16 cellular contexts compared by ENCODE assay signal in genomic region chr2:168685619-168686453, GRCh38.
A peak's percentile ranks its signal among the peaks of the same experiment; 100 is the strongest.
DNase-seq lines count a peak whose midpoint lies in the region; ATAC-seq lines count a peak whose summit lies in the region.
"Had no signal": no experiment of that assay in that cellular context is flagged by ENCODE, and none has a peak within 500 bp of the region (broad histone marks: within the 10 kb centered on the region; RNA-seq: fewer than 3 reads in every experiment).

No MANE protein-coding gene starts in this region.

- CTCF ChIA-PET in activated CD4-positive, alpha-beta memory T cell treated with anti-CD3 and anti-CD28 coated beads for 36 hours (lab: Charles Lee) = interaction anchor here (1.0 to 1.9 kb wide), 3 partner anchors 19 to 339 kb away, joined by 3 to 11 read pairs (median 4); no protein-coding TSS in a partner anchor

- H3K4me3 Mint-ChIP-seq in activated CD4-positive, alpha-beta memory T cell treated with anti-CD3 and anti-CD28 coated beads for 36 hours = no peak overlapping the region
- H3K4me3 Mint-ChIP-seq: activated naive CD8-positive, alpha-beta T cell treated with anti-CD3 and anti-CD28 coated beads for 36 hours; HFFc6 had no signal

- H3K4me1 ChIP-seq in GM23248 (ENCODE audit: insufficient read depth) (peaks cover 11% of the 10 kb centered on the region), mesendoderm (ENCODE audit: control insufficient read depth, low read depth, low read length) (peaks cover 7% of the 10 kb centered on the region)
- H3K4me1 ChIP-seq: right lobe of liver had no signal

- POLR2A ChIA-PET in activated CD4-positive, alpha-beta memory T cell treated with anti-CD3 and anti-CD28 coated beads for 36 hours (lab: Charles Lee) = no interaction called here

- H3K36me3 ChIP-seq in GM23248 (ENCODE audit: low read depth) (no peaks in the 10 kb centered on the region), mesendoderm (ENCODE audit: control insufficient read depth, insufficient read depth, low read length) (no peaks in the 10 kb centered on the region)
- H3K36me3 ChIP-seq: right lobe of liver had no signal

- no peak overlapping the region for H4K5ac ChIP-seq in mesendoderm (ENCODE audit: low read length)

- no peak overlapping the region for H3K23ac ChIP-seq in mesendoderm (ENCODE audit: low read length)

- no peak for DNase-seq in GM23248
- DNase-seq in NCI-H2171 treated with DMSO at 0.1 percent for 48 hours (lab: John Stamatoyannopoulos, UW) = peak; percentile 93
- DNase-seq in amniotic epithelial cell (ENCODE audit: low read depth) = peak; percentile 99
- DNase-seq in mesendoderm = peak; percentile 42
- no peak for DNase-seq in NK-92 (lab: John Stamatoyannopoulos, UW; ENCODE audit: unreplicated experiment)
- DNase-seq in activated CD4-positive, alpha-beta memory T cell treated with anti-CD3 and anti-CD28 coated beads for 36 hours = no peak
- DNase-seq in activated CD4-positive, CD25-positive, alpha-beta regulatory T cell (lab: John Stamatoyannopoulos, UW) = no peak
- DNase-seq: activated CD8-positive, alpha-beta memory T cell treated with anti-CD3 and anti-CD28 coated beads, Interleukin-2, amount 50 U/mL, for 4 hours; activated naive CD8-positive, alpha-beta T cell treated with anti-CD3 and anti-CD28 coated beads for 36 hours; cortex of kidney; HFFc6; NCI-H1930; right lobe of liver had no signal

- H3K9me3 Mint-ChIP-seq in activated CD4-positive, alpha-beta memory T cell treated with anti-CD3 and anti-CD28 coated beads for 36 hours = no peaks in the 10 kb centered on the region
- H3K9me3 Mint-ChIP-seq: activated naive CD8-positive, alpha-beta T cell treated with anti-CD3 and anti-CD28 coated beads for 36 hours; HFFc6 had no signal

- H3K27me3 ChIP-seq in GM23248 (replicated peaks; ENCODE audit: insufficient read depth) (no peaks in the 10 kb centered on the region), mesendoderm (ENCODE audit: insufficient read depth, low read length, poor library complexity) (no peaks in the 10 kb centered on the region)
- H3K27me3 ChIP-seq: BLaER1, right lobe of liver had no signal

- no peak overlapping the region for H3K4ac ChIP-seq in mesendoderm (ENCODE audit: low read depth, low read length)

- H3K4me3 ChIP-seq in GM23248 = no peak overlapping the region
- no peak overlapping the region for H3K4me3 ChIP-seq in mesendoderm (ENCODE audit: low read length)
- H3K4me3 ChIP-seq: BLaER1, right lobe of liver had no signal

- no peak overlapping the region for H3K18ac ChIP-seq in mesendoderm (ENCODE audit: low read length)

- H3K27ac ChIP-seq in GM23248 = no peak overlapping the region
- H3K27ac ChIP-seq in mesendoderm (ENCODE audit: low read depth, low read length) = no peak overlapping the region
- H3K27ac ChIP-seq: BLaER1, right lobe of liver, RWPE1 had no signal

- no peak overlapping the region for H2AFZ ChIP-seq in GM23248

- no peaks in the 10 kb centered on the region for H3K27me3 Mint-ChIP-seq in activated CD4-positive, alpha-beta memory T cell treated with anti-CD3 and anti-CD28 coated beads for 36 hours
- H3K27me3 Mint-ChIP-seq: activated naive CD8-positive, alpha-beta T cell treated with anti-CD3 and anti-CD28 coated beads for 36 hours had no signal

- no peak overlapping the region for H3K27ac Mint-ChIP-seq in activated CD4-positive, alpha-beta memory T cell treated with anti-CD3 and anti-CD28 coated beads for 36 hours
- H3K27ac Mint-ChIP-seq: activated naive CD8-positive, alpha-beta T cell treated with anti-CD3 and anti-CD28 coated beads for 36 hours; HFFc6 had no signal

- H3K79me1 ChIP-seq in mesendoderm (ENCODE audit: low read length) = no peaks in the 10 kb centered on the region

- H3K56ac ChIP-seq in mesendoderm (ENCODE audit: low read length) = peak overlapping the region; percentile 56

- peak overlapping the region; percentile 33 for H2AK5ac ChIP-seq in mesendoderm (ENCODE audit: low read length)

- H3K9me3 ChIP-seq in GM23248 (ENCODE audit: low read depth) = no peaks in the 10 kb centered on the region
- H3K9me3 ChIP-seq: BLaER1, right lobe of liver had no signal

- ATAC-seq in HG03469 (IDR thresholded peaks at IDR 0.05; ENCODE audit: unreplicated experiment) = no peak

- no peak overlapping the region for H2BK15ac ChIP-seq in mesendoderm (replicated peaks; ENCODE audit: low read depth)

- 0 out of 2 replicates have a peak, but pooled peaks cover 7% of the 10 kb centered on the region for H3F3A ChIP-seq in GM23248 (ENCODE audit: insufficient read depth)

- in situ Hi-C loops in GM23248 (cut with MboI) = no loop called here

- H4K20me1 ChIP-seq in GM23248 (ENCODE audit: insufficient read depth) = no peaks in the 10 kb centered on the region
- H4K20me1 ChIP-seq: BLaER1 had no signal

- no peak overlapping the region for H4K8ac ChIP-seq in mesendoderm (ENCODE audit: low read depth, low read length)

- H3K4me1 Mint-ChIP-seq in activated CD4-positive, alpha-beta memory T cell treated with anti-CD3 and anti-CD28 coated beads for 36 hours (ENCODE audit: low read depth) = no peaks in the 10 kb centered on the region
- H3K4me1 Mint-ChIP-seq: activated naive CD8-positive, alpha-beta T cell treated with anti-CD3 and anti-CD28 coated beads for 36 hours had no signal

- H3K9me2 ChIP-seq in GM23248 (ENCODE audit: insufficient read depth) = no peaks in the 10 kb centered on the region

- H3K79me2 ChIP-seq in GM23248 (ENCODE audit: insufficient read depth) = no peaks in the 10 kb centered on the region
- H3K79me2 ChIP-seq in mesendoderm (ENCODE audit: control insufficient read depth, insufficient read depth, low read length) = no peaks in the 10 kb centered on the region

- intact Hi-C loops in activated CD4-positive, alpha-beta memory T cell treated with anti-CD3 and anti-CD28 coated beads for 36 hours (cut with micrococcal nuclease) = loop anchor here (5.0 kb wide), 1 partner anchor 339 kb away; no protein-coding TSS in a partner anchor

- H3K4me2 ChIP-seq in GM23248 (ENCODE audit: unreplicated experiment) (peak overlapping the region; percentile 6), mesendoderm (ENCODE audit: low read length) (no peak overlapping the region)
- H3K4me2 ChIP-seq: BLaER1 had no signal

- H3K9ac ChIP-seq in GM23248 (no peak overlapping the region), mesendoderm (ENCODE audit: low read length) (no peak overlapping the region)
- H3K9ac ChIP-seq: BLaER1 had no signal

- no peaks in the 10 kb centered on the region for H3K36me3 Mint-ChIP-seq in activated CD4-positive, alpha-beta memory T cell treated with anti-CD3 and anti-CD28 coated beads for 36 hours
- H3K36me3 Mint-ChIP-seq: activated naive CD8-positive, alpha-beta T cell treated with anti-CD3 and anti-CD28 coated beads for 36 hours had no signal

- WGBS in GM23248 (ENCODE audit: low coverage in 1 of 2, low lambda C conversion rate in 2 of 2, missing lambda C conversion rate in 2 of 2), 2 experiments = 90% methylated on average over 17 of the region's 17 CpGs
- WGBS in mesendoderm (ENCODE audit: extremely low coverage, insufficient coverage, low lambda C conversion rate) = no CpG with 5 or more reads among the region's 17 CpGs

- no peak overlapping the region for H2BK5ac ChIP-seq in mesendoderm (ENCODE audit: low read length)

- no peak overlapping the region for H2BK120ac ChIP-seq in mesendoderm (ENCODE audit: low read depth, low read length)

Comparison
In these comparisons a context has a peak if more than half of its experiments do, and no peak if none do; other contexts are left out.
1. DNase-seq: peak in NCI-H2171 treated with DMSO at 0.1 percent for 48 hours (single experiment), amniotic epithelial cell (single experiment) and mesendoderm (single experiment); none in GM23248 (single experiment), NK-92 (single experiment), activated CD4-positive, alpha-beta memory T cell treated with anti-CD3 and anti-CD28 coated beads for 36 hours (single experiment) and activated CD4-positive, CD25-positive, alpha-beta regulatory T cell (0 of 4).